ENCODE assay signal across 8 cellular contexts in the genomic region with DNA sequence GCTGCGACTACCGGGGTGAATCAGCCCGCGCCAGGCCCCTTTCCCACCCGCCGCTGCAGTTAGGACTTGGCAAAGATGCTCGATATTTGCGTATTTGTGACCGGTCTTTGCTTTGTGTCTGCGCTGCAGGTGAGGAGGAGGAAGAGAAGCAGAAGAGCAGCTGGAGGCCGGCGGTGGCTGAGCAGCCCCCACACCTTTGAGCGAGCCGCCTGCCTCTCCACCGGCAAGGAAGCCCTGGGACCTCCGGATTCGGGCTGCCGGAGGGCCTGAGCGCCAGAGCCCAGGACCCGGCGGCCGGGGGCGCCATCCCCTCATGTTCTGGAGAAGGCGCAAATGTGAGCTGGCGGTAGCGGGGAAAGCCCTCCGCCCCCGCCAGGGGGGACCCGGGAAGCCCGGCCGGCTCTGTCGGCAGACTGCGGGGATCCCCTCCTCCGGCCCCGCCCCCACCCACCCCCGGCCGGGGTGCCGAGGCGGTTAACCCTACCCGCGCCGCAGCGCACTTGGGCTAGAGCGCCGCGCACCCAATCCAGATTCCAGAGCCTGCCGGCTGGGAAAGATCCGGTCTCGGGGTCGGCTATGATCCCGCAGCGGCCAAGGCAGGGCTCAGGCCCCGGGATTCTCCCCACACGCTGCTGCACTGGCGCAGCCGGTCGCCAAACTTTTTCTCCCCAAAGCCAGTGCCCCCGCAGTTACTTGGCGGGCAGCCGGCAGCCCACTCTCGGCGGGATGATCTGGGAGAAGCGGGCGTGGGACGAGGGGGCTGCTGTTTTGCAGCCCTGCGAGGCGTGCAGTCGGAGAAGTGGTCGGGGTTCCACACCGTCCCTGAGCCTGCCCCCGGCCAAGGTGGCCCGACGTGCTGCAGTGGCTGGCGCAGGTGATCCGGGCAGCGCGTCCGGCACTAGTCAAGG. TPM values are rescaled to one million over a fixed set of nuclear protein-coding genes. Genes with fewer than 3 reads are reported as not detected.
A peak's percentile ranks its signal among the peaks of the same experiment; 100 is the strongest.
DNase-seq lines count a peak whose midpoint lies in the region; ATAC-seq and TF ChIP-seq lines count a peak whose summit lies in the region.

No MANE protein-coding gene starts in this region.

- WGBS in lower leg skin, 2 donors, result 0 to 1% methylated on average over 27 to 55 of the region's 78 CpGs
- 1 to 2% methylated on average over 60 to 73 of the region's 78 CpGs for WGBS in tibial nerve, 2 donors

- H3K4me3 ChIP-seq in lower leg skin (ENCODE audit: low read depth, poor library complexity, severe bottlenecking) (peak overlapping the region; percentile 18), tibial nerve (peak overlapping the region; percentile 19 to 50 (median 36))

- TF ChIP-seq POLR2A in lower leg skin (IDR thresholded peaks at IDR 0.05) (no peak), tibial nerve (IDR thresholded peaks at IDR 0.05) (no peak)

- ATAC-seq in GM21423 (IDR thresholded peaks at IDR 0.05; ENCODE audit: unreplicated experiment), result peak; percentile 44

- TF ChIP-seq CTCF in lower leg skin (IDR thresholded peaks at IDR 0.05) (no peak), tibial nerve (IDR thresholded peaks at IDR 0.05) (no peak)

- intact Hi-C loops in lower leg skin (cut with DNase I; ENCODE audit: low total_unique reads), result no loop called here

- H3K27me3 ChIP-seq in tibial nerve, result peaks cover 0 to 68% of the 10 kb centered on the region in 2 donors

- no peaks in the 10 kb centered on the region for H3K9me3 ChIP-seq in tibial nerve

- H3K27ac ChIP-seq in tibial nerve, result no peak overlapping the region

- H3K36me3 ChIP-seq in tibial nerve, result no peaks in the 10 kb centered on the region

- DNase-seq in DMS 273 (lab: John Stamatoyannopoulos, UW; ENCODE audit: unreplicated experiment), result peak; percentile 78
- peak; percentile 11 for DNase-seq in NCI-H1092 (lab: John Stamatoyannopoulos, UW)
- peak; percentile 72 for DNase-seq in cerebellum (ENCODE audit: low spot score)
- DNase-seq in lower leg skin (ENCODE audit: low spot score in 2 of 2), result peak in 1 of 2 donors; percentile 81
- DNase-seq in tibial nerve (ENCODE audit: low spot score in 2 of 2), result no peak
- DNase-seq in NCI-H2107 (lab: John Stamatoyannopoulos, UW), result no peak
- no peak for DNase-seq in HPDE6-E6E7 (ENCODE audit: extremely low spot score)

- no peak for TF ChIP-seq EP300 in tibial nerve (IDR thresholded peaks at IDR 0.05)

- H3K4me1 ChIP-seq in tibial nerve, result peaks cover 0 to 39% (median 18%) of the 10 kb centered on the region in 4 donors

RNA-seq across cellular contexts. Expression of a gene that starts 0.8 kb away (rescaled TPM):
- 56.4 TPM for total RNA-seq in cerebellum
- 1 to 10 TPM in 2 of 4 donors, under 1 TPM in 2; 0.17 to 1.3 (median 0.98) TPM for total RNA-seq in lower leg skin
- under 1 TPM in 2 of 4 donors, not detected in 2; 0.20 to 0.42 TPM for total RNA-seq in tibial nerve

Comparison
In these comparisons a context has a peak if more than half of its experiments do, and no peak if none do; other contexts are left out.
1. DNase-seq: peak in DMS 273 (single experiment), NCI-H1092 (single experiment) and cerebellum (single experiment); none in tibial nerve (0 of 2), NCI-H2107 (single experiment) and HPDE6-E6E7 (single experiment).
2. RNA of a gene that starts 0.8 kb away (total RNA-seq): 56.4 TPM in cerebellum (single experiment); 0.17 to 1.3 TPM in lower leg skin and 0.20 to 0.42 TPM in tibial nerve; every median in the first group is over 10 times any median in the second.